ENCODE assay signal across 1 cellular context in genomic region chr2:126895336-126895735, GRCh38.
TF ChIP-seq lines count a peak whose summit lies in the region.

No MANE protein-coding gene starts in this region.

TF ChIP-seq in WTC11, 78 proteins besides CTCF, POLR2A, EP300 and RAD21 (continued from another document):
- TF ChIP-seq ZNF512 (CRISPR knock-in tag; IDR thresholded peaks at IDR 0.05; ENCODE audit: borderline replicate concordance) (no peak), KAT7 (CRISPR knock-in tag; IDR thresholded peaks at IDR 0.05; ENCODE audit: borderline replicate concordance) (no peak), FOXJ3 (CRISPR knock-in tag; IDR thresholded peaks at IDR 0.05; ENCODE audit: borderline replicate concordance) (no peak), ZNF671 (CRISPR knock-in tag; IDR thresholded peaks at IDR 0.05) (no peak), PRDM15 (CRISPR knock-in tag; IDR thresholded peaks at IDR 0.05) (no peak), ZSCAN18 (CRISPR knock-in tag; IDR thresholded peaks at IDR 0.05) (no peak)
- TF ChIP-seq, protein P1, sequence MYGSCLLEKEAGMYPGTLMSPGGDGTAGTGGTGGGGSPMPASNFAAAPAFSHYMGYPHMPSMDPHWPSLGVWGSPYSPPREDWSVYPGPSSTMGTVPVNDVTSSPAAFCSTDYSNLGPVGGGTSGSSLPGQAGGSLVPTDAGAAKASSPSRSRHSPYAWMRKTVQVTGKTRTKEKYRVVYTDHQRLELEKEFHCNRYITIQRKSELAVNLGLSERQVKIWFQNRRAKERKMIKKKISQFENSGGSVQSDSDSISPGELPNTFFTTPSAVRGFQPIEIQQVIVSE (CRISPR knock-in tag; IDR thresholded peaks at IDR 0.05; ENCODE audit: borderline replicate concordance) = no peak
- TF ChIP-seq, protein P2, sequence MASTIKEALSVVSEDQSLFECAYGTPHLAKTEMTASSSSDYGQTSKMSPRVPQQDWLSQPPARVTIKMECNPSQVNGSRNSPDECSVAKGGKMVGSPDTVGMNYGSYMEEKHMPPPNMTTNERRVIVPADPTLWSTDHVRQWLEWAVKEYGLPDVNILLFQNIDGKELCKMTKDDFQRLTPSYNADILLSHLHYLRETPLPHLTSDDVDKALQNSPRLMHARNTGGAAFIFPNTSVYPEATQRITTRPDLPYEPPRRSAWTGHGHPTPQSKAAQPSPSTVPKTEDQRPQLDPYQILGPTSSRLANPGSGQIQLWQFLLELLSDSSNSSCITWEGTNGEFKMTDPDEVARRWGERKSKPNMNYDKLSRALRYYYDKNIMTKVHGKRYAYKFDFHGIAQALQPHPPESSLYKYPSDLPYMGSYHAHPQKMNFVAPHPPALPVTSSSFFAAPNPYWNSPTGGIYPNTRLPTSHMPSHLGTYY (CRISPR knock-in tag; IDR thresholded peaks at IDR 0.05) = no peak
- TF ChIP-seq, protein P3, sequence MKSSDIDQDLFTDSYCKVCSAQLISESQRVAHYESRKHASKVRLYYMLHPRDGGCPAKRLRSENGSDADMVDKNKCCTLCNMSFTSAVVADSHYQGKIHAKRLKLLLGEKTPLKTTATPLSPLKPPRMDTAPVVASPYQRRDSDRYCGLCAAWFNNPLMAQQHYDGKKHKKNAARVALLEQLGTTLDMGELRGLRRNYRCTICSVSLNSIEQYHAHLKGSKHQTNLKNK (CRISPR knock-in tag; IDR thresholded peaks at IDR 0.05) = no peak
